Comparison of ENCODE assay signal across 32 cellular contexts in genomic region chr17:74950207-74950606, GRCh38. TPM values are rescaled to one million over a fixed set of nuclear protein-coding genes. Genes with fewer than 3 reads are reported as not detected.
A peak's percentile ranks its signal among the peaks of the same experiment; 100 is the strongest.
DNase-seq lines count a peak whose midpoint lies in the region; ATAC-seq, FAIRE-seq and TF ChIP-seq lines count a peak whose summit lies in the region.
"Had no signal": no experiment of that assay in that cellular context is flagged by ENCODE, and none has a peak within 500 bp of the region (broad histone marks: within the 10 kb centered on the region; RNA-seq: fewer than 3 reads in every experiment).

No MANE protein-coding gene starts in this region.

- H3K36me3 Mint-ChIP-seq in activated T-cell treated with anti-CD3 and anti-CD28 coated beads, Interleukin-2, amount 50 U/mL, for 24 hours (ENCODE audit: low read depth) = no peaks in the 10 kb centered on the region
- no peaks in the 10 kb centered on the region for H3K36me3 Mint-ChIP-seq in stimulated activated naive B cell treated with anti-CD40 and anti-IgM and Interleukin-4, amounts not matched to agents 10 μg/mL and 1 μg/mL and 100 μg/mL, for 72 hours
- H3K36me3 Mint-ChIP-seq: activated CD4-positive, alpha-beta memory T cell treated with anti-CD3 and anti-CD28 coated beads for 36 hours; activated naive CD4-positive, alpha-beta T cell treated with anti-CD3 and anti-CD28 coated beads, Interleukin-2, amount 50 U/mL, for 24 hours had no signal

- peaks cover 3% of the 10 kb centered on the region for H3K27me3 Mint-ChIP-seq in activated T-cell treated with anti-CD3 and anti-CD28 coated beads, Interleukin-2, amount 50 U/mL, for 24 hours
- H3K27me3 Mint-ChIP-seq in stimulated activated naive B cell treated with anti-CD40 and anti-IgM and Interleukin-4, amounts not matched to agents 10 μg/mL and 1 μg/mL and 100 μg/mL, for 72 hours = peaks cover 20 to 60% of the 10 kb centered on the region in 2 donors
- H3K27me3 Mint-ChIP-seq: activated naive CD4-positive, alpha-beta T cell treated with anti-CD3 and anti-CD28 coated beads, Interleukin-2, amount 50 U/mL, for 24 hours had no signal

- no peaks in the 10 kb centered on the region for H3K9me3 Mint-ChIP-seq in activated T-cell treated with anti-CD3 and anti-CD28 coated beads, Interleukin-2, amount 50 U/mL, for 24 hours
- H3K9me3 Mint-ChIP-seq in stimulated activated naive B cell treated with anti-CD40 and anti-IgM and Interleukin-4, amounts not matched to agents 10 μg/mL and 1 μg/mL and 100 μg/mL, for 72 hours = no peaks in the 10 kb centered on the region
- H3K9me3 Mint-ChIP-seq: activated CD4-positive, alpha-beta memory T cell treated with anti-CD3 and anti-CD28 coated beads for 36 hours; activated naive CD4-positive, alpha-beta T cell treated with anti-CD3 and anti-CD28 coated beads, Interleukin-2, amount 50 U/mL, for 24 hours had no signal

- no peak overlapping the region for H3K27ac ChIP-seq in body of pancreas
- H3K27ac ChIP-seq in pancreas = no peak overlapping the region
- H3K27ac ChIP-seq: HL-60, neutrophil, uterus, WERI-Rb-1 had no signal

- WGBS in body of pancreas, 2 donors = 36 to 48% methylated on average over 8 of the region's 8 CpGs
- 32 to 40% methylated on average over 7 to 8 of the region's 8 CpGs for WGBS in pancreas, 2 donors

- DNase-seq in SHP77 (lab: John Stamatoyannopoulos, UW) = peak; percentile 31 to 60
- DNase-seq in SHP77 treated with DMSO at 0.1 percent for 48 hours (lab: John Stamatoyannopoulos, UW) = no peak
- peak; percentile 51 for DNase-seq in NCI-H2196 treated with DMSO at 0.1 percent for 48 hours (lab: John Stamatoyannopoulos, UW; ENCODE audit: unreplicated experiment)
- DNase-seq in body of pancreas = peak in 3 of 4 donors; percentile 27 to 56 (median 38)
- peak in 3 of 6 donors; percentile 34 to 69 (median 54) for DNase-seq in pancreas
- no peak for DNase-seq in activated T-cell treated with anti-CD3 and anti-CD28 coated beads, Interleukin-2, amount 50 U/mL, for 24 hours
- DNase-seq in stimulated activated naive B cell treated with anti-CD40 and anti-IgM and Interleukin-4, amounts not matched to agents 10 μg/mL and 1 μg/mL and 100 μg/mL, for 72 hours = no peak
- DNase-seq: ACHN; activated CD4-positive, alpha-beta memory T cell treated with anti-CD3 and anti-CD28 coated beads for 36 hours; activated T-cell treated with anti-CD3 and anti-CD28 coated beads, Interleukin-2, amount 50 U/mL, for 1 hour; effector CD8-positive, alpha-beta T cell; GF-D8; KBM-7; MV-4-11; NCI-H2171 treated with DMSO at 0.1 percent for 48 hours; NK-92 treated with Interleukin-12 subunit alpha and Interleukin-12 subunit beta, amount 100 ng/mL, for 24 hours; stimulated activated CD4-positive, alpha-beta T cell treated with anti-CD3 and anti-CD28 coated beads, Interleukin-12 subunit alpha, Interleukin-12 subunit beta, amount 100 ng/mL, for 4 hours; uterus; WERI-Rb-1 had no signal

- H3K27me3 ChIP-seq in body of pancreas = no peaks in the 10 kb centered on the region
- no peaks in the 10 kb centered on the region for H3K27me3 ChIP-seq in pancreas
- H3K27me3 ChIP-seq: uterus had no signal

- no peak overlapping the region for H3K4me3 ChIP-seq in body of pancreas
- no peak overlapping the region for H3K4me3 ChIP-seq in pancreas
- H3K4me3 ChIP-seq: GM12878, HAP-1, uterus had no signal

- no peak overlapping the region for H3K4me3 Mint-ChIP-seq in activated T-cell treated with anti-CD3 and anti-CD28 coated beads, Interleukin-2, amount 50 U/mL, for 24 hours
- H3K4me3 Mint-ChIP-seq in stimulated activated naive B cell treated with anti-CD40 and anti-IgM and Interleukin-4, amounts not matched to agents 10 μg/mL and 1 μg/mL and 100 μg/mL, for 72 hours = no peak overlapping the region
- H3K4me3 Mint-ChIP-seq: activated CD4-positive, alpha-beta memory T cell treated with anti-CD3 and anti-CD28 coated beads for 36 hours; activated naive CD4-positive, alpha-beta T cell treated with anti-CD3 and anti-CD28 coated beads, Interleukin-2, amount 50 U/mL, for 24 hours had no signal

- intact Hi-C loops in body of pancreas (cut with DNase I) = no loop called here
- intact Hi-C loops in pancreas (cut with DNase I) = no loop called here

- H3K4me1 ChIP-seq in body of pancreas = no peaks in the 10 kb centered on the region
- H3K4me1 ChIP-seq in pancreas = no peaks in the 10 kb centered on the region
- H3K4me1 ChIP-seq: HAP-1, uterus had no signal

- H3K4me1 Mint-ChIP-seq in activated T-cell treated with anti-CD3 and anti-CD28 coated beads, Interleukin-2, amount 50 U/mL, for 24 hours (ENCODE audit: low read depth) = no peaks in the 10 kb centered on the region
- H3K4me1 Mint-ChIP-seq in stimulated activated naive B cell treated with anti-CD40 and anti-IgM and Interleukin-4, amounts not matched to agents 10 μg/mL and 1 μg/mL and 100 μg/mL, for 72 hours = peaks cover 0 to 4% of the 10 kb centered on the region in 2 donors
- H3K4me1 Mint-ChIP-seq: activated naive CD4-positive, alpha-beta T cell treated with anti-CD3 and anti-CD28 coated beads, Interleukin-2, amount 50 U/mL, for 24 hours had no signal

- no peak for FAIRE-seq in pancreas (lab: Jason Lieb, UNC)
- FAIRE-seq: astrocyte, GM12878 had no signal

- H3K9me3 ChIP-seq in body of pancreas = no peaks in the 10 kb centered on the region
- H3K9me3 ChIP-seq in pancreas = no peaks in the 10 kb centered on the region
- H3K9me3 ChIP-seq: HAP-1, neutrophil, uterus had no signal

- ATAC-seq in body of pancreas (peak; percentile 36), pancreas (peak; percentile 32 to 65 (median 58)), HG02571 (IDR thresholded peaks at IDR 0.05; ENCODE audit: unreplicated experiment) (no peak)
- no peak for ATAC-seq in stimulated activated naive B cell treated with anti-CD40 and anti-IgM and Interleukin-4, amounts not matched to agents 10 μg/mL and 1 μg/mL and 100 μg/mL, for 72 hours (replicated peaks)
- ATAC-seq: GM12878, Right ventricle myocardium inferior had no signal

- H3K36me3 ChIP-seq in body of pancreas (replicated peaks in 1 of 2; ENCODE audit: insufficient read depth in 1 of 2, low read depth in 2 of 2) (peaks cover 0 to 17% of the 10 kb centered on the region in 2 donors), pancreas (peaks cover 1 to 35% (median 13%) of the 10 kb centered on the region in 3 donors)
- H3K36me3 ChIP-seq: HAP-1, neutrophil, uterus had no signal

- no peak for TF ChIP-seq CTCF in body of pancreas (IDR thresholded peaks at IDR 0.05)
- no peak for TF ChIP-seq CTCF in pancreas (IDR thresholded peaks at IDR 0.05)

- no peak overlapping the region for H3K27ac Mint-ChIP-seq in activated T-cell treated with anti-CD3 and anti-CD28 coated beads, Interleukin-2, amount 50 U/mL, for 24 hours
- no peak overlapping the region for H3K27ac Mint-ChIP-seq in stimulated activated naive B cell treated with anti-CD40 and anti-IgM and Interleukin-4, amounts not matched to agents 10 μg/mL and 1 μg/mL and 100 μg/mL, for 72 hours
- H3K27ac Mint-ChIP-seq: activated CD4-positive, alpha-beta memory T cell treated with anti-CD3 and anti-CD28 coated beads for 36 hours; activated naive CD4-positive, alpha-beta T cell treated with anti-CD3 and anti-CD28 coated beads, Interleukin-2, amount 50 U/mL, for 24 hours had no signal

- TF ChIP-seq POLR2A in body of pancreas (IDR thresholded peaks at IDR 0.05) = no peak

RNA-seq across cellular contexts. Expression of gene OTOP3, which starts 14.5 kb away (rescaled TPM):
- 1 to 10 TPM in 1 of 2 donors, under 1 TPM in 1; 0.66 to 2.3 TPM for total RNA-seq in body of pancreas
- under 1 TPM; 0.15 to 0.65 (median 0.39) TPM for total RNA-seq in pancreas
- under 1 TPM; 0.15 to 0.35 TPM for polyA plus RNA-seq in pancreas
- total RNA-seq: activated CD4-positive, alpha-beta memory T cell treated with anti-CD3 and anti-CD28 coated beads for 36 hours; astrocyte; chondrocyte; fibroblast of lung; GM12878; liver; renal cortical epithelial cell; Right ventricle myocardium inferior; T-helper 1 cell treated with Interleukin-12 subunit alpha and Interleukin-12 subunit beta and Interleukin-4 antibody, amounts not matched to agents 30 ng/mL and 1 ng/mL, for 36 hours; uterus had no signal
- polyA plus RNA-seq: fibroblast of lung, liver had no signal

RNA-seq across cellular contexts. Expression of gene HID1, which starts 22.4 kb away (rescaled TPM):
- total RNA-seq in body of pancreas (100 to 1,000 TPM; 157 to 164 TPM), pancreas (100 to 1,000 TPM in 5 of 6 donors, 10 to 100 TPM in 1; 76.7 to 145 (median 117) TPM)
- 100 to 1,000 TPM; 217 to 262 TPM for polyA plus RNA-seq in pancreas

RNA-seq across cellular contexts. Expression of gene OTOP2, which starts 26.1 kb away (rescaled TPM):
- total RNA-seq in body of pancreas (not detected), pancreas (not detected)
- polyA plus RNA-seq in pancreas = not detected
- total RNA-seq: activated CD4-positive, alpha-beta memory T cell treated with anti-CD3 and anti-CD28 coated beads for 36 hours; astrocyte; chondrocyte; fibroblast of lung; GM12878; liver; renal cortical epithelial cell; Right ventricle myocardium inferior; T-helper 1 cell treated with Interleukin-12 subunit alpha and Interleukin-12 subunit beta and Interleukin-4 antibody, amounts not matched to agents 30 ng/mL and 1 ng/mL, for 36 hours had no signal
- polyA plus RNA-seq: fibroblast of lung, GM12878, liver had no signal

RNA-seq across cellular contexts. Expression of gene USH1G, which starts 27.2 kb away (rescaled TPM):
- total RNA-seq in body of pancreas = under 1 TPM in 1 of 2 donors, not detected in 1; under 0.01 TPM
- under 1 TPM in 5 of 6 donors, not detected in 1; 0.03 to 0.17 (median 0.09) TPM for total RNA-seq in pancreas
- polyA plus RNA-seq in pancreas = under 1 TPM; 0.08 to 0.09 TPM
- total RNA-seq: activated CD4-positive, alpha-beta memory T cell treated with anti-CD3 and anti-CD28 coated beads for 36 hours; chondrocyte; fibroblast of lung; renal cortical epithelial cell; Right ventricle myocardium inferior; T-helper 1 cell treated with Interleukin-12 subunit alpha and Interleukin-12 subunit beta and Interleukin-4 antibody, amounts not matched to agents 30 ng/mL and 1 ng/mL, for 36 hours had no signal
- polyA plus RNA-seq: fibroblast of lung, liver had no signal

RNA-seq across cellular contexts. Expression of gene CDR2L, which starts 37.2 kb away (rescaled TPM):
- total RNA-seq in body of pancreas (10 to 100 TPM; 11.9 to 18.5 TPM), pancreas (10 to 100 TPM in 1 of 6 donors, 1 to 10 TPM in 5; 2.3 to 11.2 (median 3.4) TPM)
- polyA plus RNA-seq in pancreas = 1 to 10 TPM; 4.6 to 5.7 TPM

Comparison
In these comparisons a context has a peak if more than half of its experiments do, and no peak if none do; other contexts are left out.
1. DNase-seq: peak in SHP77 (2 of 2), NCI-H2196 treated with DMSO at 0.1 percent for 48 hours (single experiment) and body of pancreas (3 of 4); none in SHP77 treated with DMSO at 0.1 percent for 48 hours (single experiment), activated T-cell treated with anti-CD3 and anti-CD28 coated beads, Interleukin-2, amount 50 U/mL, for 24 hours (single experiment) and stimulated activated naive B cell treated with anti-CD40 and anti-IgM and Interleukin-4, amounts not matched to agents 10 μg/mL and 1 μg/mL and 100 μg/mL, for 72 hours (single experiment).
2. ATAC-seq: peak in body of pancreas (single experiment) and pancreas (4 of 4); none in HG02571 (single experiment) and stimulated activated naive B cell treated with anti-CD40 and anti-IgM and Interleukin-4, amounts not matched to agents 10 μg/mL and 1 μg/mL and 100 μg/mL, for 72 hours (0 of 2).